8 cellular contexts compared by ENCODE assay signal in genomic region chr1:90716552-90717355, GRCh38. TPM values are rescaled to one million over a fixed set of nuclear protein-coding genes. Genes with fewer than 3 reads are reported as not detected.
A peak's percentile ranks its signal among the peaks of the same experiment; 100 is the strongest.
DNase-seq lines count a peak whose midpoint lies in the region; ATAC-seq and TF ChIP-seq lines count a peak whose summit lies in the region.

TSS of gene BARHL2 (minus strand) at chr1:90717302. CDS start at chr1:90717195, 107 bp downstream.

- ATAC-seq in CD8-positive, alpha-beta T cell: no peak
- ATAC-seq in GM21529 (IDR thresholded peaks at IDR 0.05; ENCODE audit: unreplicated experiment): no peak

- no peak within 1 kb of the TSS for H4K91ac ChIP-seq in neuronal stem cell (ENCODE audit: low read depth, low read length, poor library complexity)

- no peaks in the 10 kb centered on the region for H3K79me1 ChIP-seq in neuronal stem cell (ENCODE audit: low read depth, low read length)

- H3K14ac ChIP-seq in neuronal stem cell (ENCODE audit: low read length): no peak within 1 kb of the TSS

- H3K23ac ChIP-seq in neuronal stem cell (ENCODE audit: low read depth, low read length, poor library complexity): peak within 1 kb of the TSS; percentile 77

- no peak within 1 kb of the TSS for H2BK15ac ChIP-seq in neuronal stem cell (ENCODE audit: low read length)

- WGBS in neuronal stem cell (ENCODE audit: extremely low coverage in 2 of 2, insufficient read length in 2 of 2, insufficient replicate concordance in 1 of 2), 2 donors: no CpG with 5 or more reads among the region's 58 CpGs

- peaks cover 21% of the 10 kb centered on the region for H3K4me1 Mint-ChIP-seq in CD8-positive, alpha-beta T cell (ENCODE audit: low read depth)

- no peak within 1 kb of the TSS for H2AK5ac ChIP-seq in neuronal stem cell (ENCODE audit: low read depth, low read length)

- no peak within 1 kb of the TSS for H3K27ac ChIP-seq in CD8-positive, alpha-beta T cell (ENCODE audit: low read depth, low read length)
- H3K27ac ChIP-seq in effector memory CD4-positive, alpha-beta T cell (ENCODE audit: insufficient read depth, low read length, poor library complexity, severe bottlenecking): no peak within 1 kb of the TSS
- H3K27ac ChIP-seq in neuronal stem cell (replicated peaks; ENCODE audit: low read length): no peak within 1 kb of the TSS

- H2BK120ac ChIP-seq in neuronal stem cell (ENCODE audit: low read depth, low read length): no peak within 1 kb of the TSS

- H3K4me1 ChIP-seq in CD8-positive, alpha-beta T cell (ENCODE audit: insufficient read depth, low read length): peaks cover 18% of the 10 kb centered on the region
- H3K4me1 ChIP-seq in effector memory CD4-positive, alpha-beta T cell (ENCODE audit: control insufficient read depth, insufficient read depth, low read length, poor library complexity, severe bottlenecking): peaks cover 8% of the 10 kb centered on the region
- H3K4me1 ChIP-seq in neuronal stem cell (ENCODE audit: control insufficient read depth in 2 of 2, insufficient read depth in 1 of 2, low read depth in 1 of 2, low read length in 2 of 2): peaks cover 0 to 7% of the 10 kb centered on the region in 2 donors

- H3K9me3 Mint-ChIP-seq in CD8-positive, alpha-beta T cell: peaks cover 14% of the 10 kb centered on the region

- TF ChIP-seq CTCF in CD8-positive, alpha-beta T cell (IDR thresholded peaks at IDR 0.05): no peak

- intact Hi-C loops in CD8-positive, alpha-beta T cell (cut with DNase I, micrococcal nuclease): no loop called here

- no peak within 1 kb of the TSS for H2BK12ac ChIP-seq in neuronal stem cell (ENCODE audit: low read length)

- peak within 1 kb of the TSS; percentile 77 for H3K4me2 ChIP-seq in neuronal stem cell (ENCODE audit: insufficient read depth, low read length, poor library complexity, severe bottlenecking)

- CTCF ChIA-PET in CD8-positive, alpha-beta T cell (lab: Charles Lee): no interaction called here

- H3K36me3 Mint-ChIP-seq in CD8-positive, alpha-beta T cell: no peaks in the 10 kb centered on the region

- peak within 1 kb of the TSS; percentile 54 for H4K8ac ChIP-seq in neuronal stem cell (ENCODE audit: low read depth, low read length)

- H3K4me3 Mint-ChIP-seq in CD8-positive, alpha-beta T cell: peak within 1 kb of the TSS; percentile 65

- H3K9ac ChIP-seq in neuronal stem cell (ENCODE audit: low read depth, low read length, poor library complexity): no peak within 1 kb of the TSS

- H3K9me3 ChIP-seq in CD8-positive, alpha-beta T cell (ENCODE audit: low read length): peaks cover 5% of the 10 kb centered on the region
- H3K9me3 ChIP-seq in MG63 (no peaks in the 10 kb centered on the region), neuronal stem cell (replicated peaks in 1 of 2; ENCODE audit: control insufficient read depth in 2 of 2, insufficient read depth in 1 of 2, low read depth in 1 of 2, low read length in 2 of 2) (peaks cover 3 to 12% of the 10 kb centered on the region in 2 donors)
- H3K9me3 ChIP-seq in effector memory CD4-positive, alpha-beta T cell (ENCODE audit: control insufficient read depth, low read length): peaks cover 15% of the 10 kb centered on the region

- peaks cover 82% of the 10 kb centered on the region for H3K27me3 ChIP-seq in CD8-positive, alpha-beta T cell (ENCODE audit: insufficient read depth, low read length)
- peaks cover 34% of the 10 kb centered on the region for H3K27me3 ChIP-seq in MG63
- H3K27me3 ChIP-seq in effector memory CD4-positive, alpha-beta T cell (replicated peaks; ENCODE audit: control insufficient read depth, insufficient read depth, low read length, poor library complexity, severe bottlenecking): peaks cover 90% of the 10 kb centered on the region
- H3K27me3 ChIP-seq in neuronal stem cell (ENCODE audit: control insufficient read depth in 3 of 3, insufficient read depth in 3 of 3, low read depth in 1 of 3, low read length in 3 of 3): peaks cover 67 to 99% (median 84%) of the 10 kb centered on the region in 3 experiments

- peak within 1 kb of the TSS; percentile 93 for H2AFZ ChIP-seq in neuronal stem cell (ENCODE audit: low read length)

- H3K27ac Mint-ChIP-seq in CD8-positive, alpha-beta T cell: no peak within 1 kb of the TSS

- no peak within 1 kb of the TSS for H3K4ac ChIP-seq in neuronal stem cell (ENCODE audit: low read length)

- peak within 1 kb of the TSS; percentile 62 for H3K18ac ChIP-seq in neuronal stem cell (ENCODE audit: low read length)

- H3K4me3 ChIP-seq in CD8-positive, alpha-beta T cell (ENCODE audit: low read depth, low read length): peak within 1 kb of the TSS; percentile 28
- H3K4me3 ChIP-seq in MG63: peak within 1 kb of the TSS; percentile 46
- peak within 1 kb of the TSS; percentile 27 for H3K4me3 ChIP-seq in effector memory CD4-positive, alpha-beta T cell (ENCODE audit: insufficient read depth, low read depth, low read length, poor library complexity, severe bottlenecking)
- peak within 1 kb of the TSS; percentile 46 to 81 for H3K4me3 ChIP-seq in neuronal stem cell (ENCODE audit: low read length in 2 of 2)

- H3K36me3 ChIP-seq in CD8-positive, alpha-beta T cell (ENCODE audit: insufficient read depth, low read length): no peaks in the 10 kb centered on the region
- H3K36me3 ChIP-seq in MG63: no peaks in the 10 kb centered on the region
- no peaks in the 10 kb centered on the region for H3K36me3 ChIP-seq in effector memory CD4-positive, alpha-beta T cell (ENCODE audit: control insufficient read depth, insufficient read depth, low read length)
- no peaks in the 10 kb centered on the region for H3K36me3 ChIP-seq in neuronal stem cell (replicated peaks in 1 of 2; ENCODE audit: control insufficient read depth in 2 of 2, insufficient read depth in 2 of 2, low read length in 2 of 2)

- POLR2A ChIA-PET in CD8-positive, alpha-beta T cell (lab: Charles Lee): interaction anchor here (0.6 kb wide), 1 partner anchor 22 kb away, joined by 3 read pairs; no protein-coding TSS in a partner anchor

- H2BK5ac ChIP-seq in neuronal stem cell (ENCODE audit: low read length): no peak within 1 kb of the TSS

- H3K27me3 Mint-ChIP-seq in CD8-positive, alpha-beta T cell (ENCODE audit: low read depth): peaks cover 79% of the 10 kb centered on the region

- no peak for DNase-seq in CD8-positive, alpha-beta T cell
- no peak for DNase-seq in MG63
- DNase-seq in effector memory CD4-positive, alpha-beta T cell: no peak
- DNase-seq in neuronal stem cell (ENCODE audit: low spot score): no peak
- no peak for DNase-seq in SK-N-DZ (ENCODE audit: low spot score)
- DNase-seq in NCI-H2029 treated with DMSO at 0.1 percent for 48 hours (lab: John Stamatoyannopoulos, UW): no peak
- DNase-seq in NCI-H526 treated with DMSO at 0.1 percent for 48 hours (lab: John Stamatoyannopoulos, UW): no peak

RNA-seq across cellular contexts. Expression of gene BARHL2, which starts in this region (rescaled TPM):
- total RNA-seq in CD8-positive, alpha-beta T cell: not detected
- total RNA-seq in MG63 (2014; rRNA removed; shearing (Covaris generic); ENCODE audit: low replicate concordance): not detected in 2 replicates
- polyA plus RNA-seq in neuronal stem cell (2013, experiment 1 of 2): not detected
- polyA plus RNA-seq in neuronal stem cell (2013, experiment 2 of 2): 0.03 TPM
- polyA plus RNA-seq in SK-N-DZ (2014; cell fraction: cytosol; rRNA removed): not detected in 2 replicates
- not detected in 2 replicates for polyA plus RNA-seq in SK-N-DZ (2014; cell fraction: nucleus; rRNA removed)
